17 cellular contexts compared by ENCODE assay signal in genomic region chr13:105929486-105929885, GRCh38.
A peak's percentile ranks its signal among the peaks of the same experiment; 100 is the strongest.
DNase-seq lines count a peak whose midpoint lies in the region; ATAC-seq, FAIRE-seq and TF ChIP-seq lines count a peak whose summit lies in the region.
"Had no signal": no experiment of that assay in that cellular context is flagged by ENCODE, and none has a peak within 500 bp of the region (broad histone marks: within the 10 kb centered on the region; RNA-seq: fewer than 3 reads in every experiment).

No MANE protein-coding gene starts in this region.

- no peak for TF ChIP-seq POLR2A in endothelial cell of umbilical vein (IDR thresholded peaks at IDR 0.05; ENCODE audit: low read depth, low read length)

- H3K27ac Mint-ChIP-seq in neural progenitor cell: no peak overlapping the region
- H3K27ac Mint-ChIP-seq: CD4-positive, CD25-positive, alpha-beta regulatory T cell; GM23338 had no signal

- peaks cover 2% of the 10 kb centered on the region for H3K36me3 Mint-ChIP-seq in neural progenitor cell
- H3K36me3 Mint-ChIP-seq: CD4-positive, CD25-positive, alpha-beta regulatory T cell had no signal

- peak overlapping the region; percentile 65 for H3K4me3 Mint-ChIP-seq in neural progenitor cell
- H3K4me3 Mint-ChIP-seq: GM23338, H9 had no signal

- H3K36me3 ChIP-seq in endothelial cell of umbilical vein (ENCODE audit: control insufficient read depth in 2 of 2, extremely low read depth in 1 of 2, insufficient read depth in 2 of 2, low read length in 2 of 2) (no peaks in the 10 kb centered on the region), neural progenitor cell (no peaks in the 10 kb centered on the region)
- H3K36me3 ChIP-seq: BLaER1 treated with 17β-estradiol and CSF1 and Interleukin-3, amounts not matched to agents 10 nM and 100 nM had no signal

- H3K4me1 Mint-ChIP-seq in neural progenitor cell: peaks cover 8% of the 10 kb centered on the region
- H3K4me1 Mint-ChIP-seq: CD4-positive, CD25-positive, alpha-beta regulatory T cell; GM23338; H9 had no signal

- CTCF ChIA-PET in endothelial cell of umbilical vein (lab: Charles Lee): no interaction called here

- dilution Hi-C loops in endothelial cell of umbilical vein (cut with MboI; ENCODE audit: extremely low pct_ligation_motif_present, low sequenced_read_pairs): no loop called here

- no peaks in the 10 kb centered on the region for H3K4me1 ChIP-seq in endothelial cell of umbilical vein (ENCODE audit: control insufficient read depth, extremely low read depth, insufficient read depth, low read length)
- peaks cover 9% of the 10 kb centered on the region for H3K4me1 ChIP-seq in neural progenitor cell

- H3K27me3 ChIP-seq in endothelial cell of umbilical vein (ENCODE audit: control insufficient read depth in 2 of 2, insufficient read depth in 2 of 2, low read length in 2 of 2) (no peaks in the 10 kb centered on the region), neural progenitor cell (no peaks in the 10 kb centered on the region)
- H3K27me3 ChIP-seq: BLaER1 treated with 17β-estradiol and CSF1 and Interleukin-3, amounts not matched to agents 10 nM and 100 nM had no signal

- peak; percentile 15 for FAIRE-seq in endothelial cell of umbilical vein (lab: Jason Lieb, UNC)
- FAIRE-seq: GM12891, HepG2, HTR-8/SVneo had no signal

- H4K20me1 ChIP-seq in endothelial cell of umbilical vein (replicated peaks; ENCODE audit: control insufficient read depth, extremely low read depth, insufficient read depth, low read length) (no peaks in the 10 kb centered on the region), neural progenitor cell (ENCODE audit: low read depth) (no peaks in the 10 kb centered on the region)
- H4K20me1 ChIP-seq: BLaER1 treated with 17β-estradiol and CSF1 and Interleukin-3, amounts not matched to agents 10 nM and 100 nM had no signal

- intact Hi-C loops in endothelial cell of umbilical vein (cut with micrococcal nuclease) (no loop called here), left colon (cut with DNase I, micrococcal nuclease) (no loop called here)

- H3K27me3 Mint-ChIP-seq in neural progenitor cell (ENCODE audit: insufficient read depth, low read depth): peaks cover 2% of the 10 kb centered on the region
- H3K27me3 Mint-ChIP-seq: CD4-positive, CD25-positive, alpha-beta regulatory T cell had no signal

- H3K79me2 ChIP-seq in endothelial cell of umbilical vein (ENCODE audit: control insufficient read depth, insufficient read depth, low read length) (no peaks in the 10 kb centered on the region), neural progenitor cell (ENCODE audit: low read depth) (no peaks in the 10 kb centered on the region)

- H3K4me3 ChIP-seq in endothelial cell of umbilical vein (replicated peaks in 1 of 3; ENCODE audit: insufficient read depth in 1 of 3, low read depth in 1 of 3, low read length in 3 of 3) (no peak overlapping the region), neural progenitor cell (no peak overlapping the region)
- H3K4me3 ChIP-seq: BLaER1 treated with 17β-estradiol and CSF1 and Interleukin-3, amounts not matched to agents 10 nM and 100 nM; GM23338 had no signal

- H3K27ac ChIP-seq in endothelial cell of umbilical vein (ENCODE audit: insufficient read depth, low read depth, low read length) (no peak overlapping the region), neural progenitor cell (no peak overlapping the region)
- H3K27ac ChIP-seq: 22Rv1; BLaER1 treated with 17β-estradiol and CSF1 and Interleukin-3, amounts not matched to agents 10 nM and 100 nM had no signal

- H3K4me2 ChIP-seq in endothelial cell of umbilical vein (ENCODE audit: insufficient read depth, low read length) (no peak overlapping the region), neural progenitor cell (no peak overlapping the region)
- H3K4me2 ChIP-seq: BLaER1 treated with 17β-estradiol and CSF1 and Interleukin-3, amounts not matched to agents 10 nM and 100 nM; GM23338 had no signal

- POLR2A ChIA-PET in endothelial cell of umbilical vein (lab: Charles Lee): no interaction called here

- H3K9me3 Mint-ChIP-seq in neural progenitor cell: no peaks in the 10 kb centered on the region
- H3K9me3 Mint-ChIP-seq: GM23338, H9 had no signal

- TF ChIP-seq CTCF in endothelial cell of umbilical vein (IDR thresholded peaks at IDR 0.05; ENCODE audit: extremely low read depth in 1 of 2, insufficient read depth in 1 of 2, low read depth in 1 of 2, low read length in 2 of 2) (no peak), neural progenitor cell (IDR thresholded peaks at IDR 0.05) (no peak)

- H3F3A ChIP-seq in neural progenitor cell (ENCODE audit: low read depth): no peaks in the 10 kb centered on the region

- BruUV-seq in endothelial cell of umbilical vein (replicated peaks; lab: Mats Ljungman, UMichigan): no TSS peak

- peak; percentile 27 for DNase-seq in NCI-H82 (lab: John Stamatoyannopoulos, UW)
- DNase-seq in NCI-H82 treated with DMSO at 0.1 percent for 48 hours (lab: John Stamatoyannopoulos, UW; ENCODE audit: unreplicated experiment): no peak
- DNase-seq in endothelial cell of umbilical vein (ENCODE audit: low read depth, low spot score): no peak
- DNase-seq in neural progenitor cell (ENCODE audit: low spot score): no peak
- DNase-seq in A172 (ENCODE audit: low spot score): no peak
- DNase-seq in NCI-H226: no peak
- no peak for DNase-seq in left colon
- DNase-seq: CD4-positive, CD25-positive, alpha-beta regulatory T cell; DMS 273 treated with DMSO at 0.1 percent for 48 hours; DMS79; H9 had no signal

- H3K9me3 ChIP-seq in endothelial cell of umbilical vein (replicated peaks; ENCODE audit: control insufficient read depth, insufficient read depth, low read length) (no peaks in the 10 kb centered on the region), neural progenitor cell (ENCODE audit: low read depth) (no peaks in the 10 kb centered on the region)
- H3K9me3 ChIP-seq: BLaER1 treated with 17β-estradiol and CSF1 and Interleukin-3, amounts not matched to agents 10 nM and 100 nM had no signal

- H3K9me1 ChIP-seq in endothelial cell of umbilical vein (replicated peaks; ENCODE audit: control insufficient read depth, extremely low read depth, insufficient read depth, low read length): no peaks in the 10 kb centered on the region

- H2AFZ ChIP-seq in endothelial cell of umbilical vein (ENCODE audit: low read depth, low read length) (no peak overlapping the region), neural progenitor cell (replicated peaks) (no peak overlapping the region)
- H2AFZ ChIP-seq: GM23338 had no signal

- ATAC-seq in left colon: no peak
- ATAC-seq: GM23338, HepG2 had no signal

- H3K9ac ChIP-seq in endothelial cell of umbilical vein (replicated peaks; ENCODE audit: extremely low read depth, insufficient read depth, low read length) (no peak overlapping the region), neural progenitor cell (no peak overlapping the region)
- H3K9ac ChIP-seq: BLaER1 treated with 17β-estradiol and CSF1 and Interleukin-3, amounts not matched to agents 10 nM and 100 nM had no signal

TF ChIP-seq in endothelial cell of umbilical vein, 7 proteins besides CTCF, POLR2A, EP300 and RAD21:
- TF ChIP-seq GATA2 (IDR thresholded peaks at IDR 0.05; ENCODE audit: insufficient read depth, insufficient read length, low read depth, low read length): no peak
TF ChIP-seq in endothelial cell of umbilical vein: peak in this region for 0.
